In the genomic region with DNA sequence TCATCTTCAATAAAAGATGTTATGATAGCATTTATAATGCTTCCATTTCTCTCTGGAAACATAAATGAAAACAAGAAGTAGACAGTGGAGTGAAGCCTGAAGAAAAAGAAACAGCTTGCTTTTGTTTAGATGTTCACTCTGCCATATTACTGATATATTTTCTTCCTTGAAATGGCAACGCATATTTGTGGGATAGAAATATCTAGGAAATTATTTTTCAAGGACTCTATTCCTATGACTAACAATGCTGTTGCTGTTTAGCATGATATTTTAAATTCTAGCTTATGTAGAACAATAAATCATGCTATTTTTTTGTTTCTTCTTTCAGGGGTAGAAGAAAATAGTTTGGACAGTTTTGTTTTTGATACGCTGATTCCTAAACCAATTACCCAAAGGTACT, we compare ENCODE assay signal across 21 cellular contexts.
DNase-seq lines count a peak whose midpoint lies in the region; TF ChIP-seq lines count a peak whose summit lies in the region.
"Had no signal": no experiment of that assay in that cellular context is flagged by ENCODE, and none has a peak within 500 bp of the region (broad histone marks: within the 10 kb centered on the region; RNA-seq: fewer than 3 reads in every experiment).

No MANE protein-coding gene starts in this region.

- H3K9ac ChIP-seq in GM23248 = no peak overlapping the region

- H3K4me3 ChIP-seq in AG10803 (ENCODE audit: low read length) = no peak overlapping the region
- no peak overlapping the region for H3K4me3 ChIP-seq in GM23248
- H3K4me3 ChIP-seq in fibroblast of villous mesenchyme (ENCODE audit: low read depth, low read length) = no peak overlapping the region
- H3K4me3 ChIP-seq in ovary = no peak overlapping the region
- H3K4me3 ChIP-seq: HAP-1, K562 had no signal

- no peak overlapping the region for H3K27ac Mint-ChIP-seq in activated naive CD4-positive, alpha-beta T cell treated with anti-CD3 and anti-CD28 coated beads for 36 hours
- H3K27ac Mint-ChIP-seq: CD8-positive, alpha-beta T cell had no signal

- peak overlapping the region; percentile 27 for H3K4me2 ChIP-seq in GM23248 (ENCODE audit: unreplicated experiment)

- DNase-seq in AG10803 (ENCODE audit: low read depth) (peak; percentile 69), GM23248 (peak; percentile 37), amniotic epithelial cell (ENCODE audit: low read depth) (peak; percentile 82), fibroblast of villous mesenchyme (ENCODE audit: low read depth) (peak; percentile 30), NCI-H226 (no peak), activated gamma-delta T cell treated with Interleukin-2 at 50 U/mL for 16 hours (no peak), ovary (no peak)
- DNase-seq in activated naive CD4-positive, alpha-beta T cell treated with anti-CD3 and anti-CD28 coated beads for 36 hours = no peak
- DNase-seq: ACHN; BE2C; CD8-positive, alpha-beta T cell; COR-L47; DMS153; DMS79 treated with DMSO at 0.1 percent for 48 hours; GDM1; GOT3; HFFc6 had no signal

- H3K4me3 Mint-ChIP-seq in activated naive CD4-positive, alpha-beta T cell treated with anti-CD3 and anti-CD28 coated beads for 36 hours = no peak overlapping the region
- H3K4me3 Mint-ChIP-seq: CD8-positive, alpha-beta T cell had no signal

- no peaks in the 10 kb centered on the region for H3K79me2 ChIP-seq in GM23248 (ENCODE audit: insufficient read depth)

- peaks cover 4% of the 10 kb centered on the region for H3K9me3 Mint-ChIP-seq in activated naive CD4-positive, alpha-beta T cell treated with anti-CD3 and anti-CD28 coated beads for 36 hours
- H3K9me3 Mint-ChIP-seq: HFFc6 had no signal

- TF ChIP-seq EP300 in ovary (IDR thresholded peaks at IDR 0.05) = no peak

- peaks cover 83% of the 10 kb centered on the region for H3K4me1 ChIP-seq in GM23248 (ENCODE audit: insufficient read depth)
- H3K4me1 ChIP-seq in ovary (ENCODE audit: insufficient read depth) = no peaks in the 10 kb centered on the region
- H3K4me1 ChIP-seq: BE2C, HAP-1 had no signal

- H3K36me3 ChIP-seq in GM23248 (ENCODE audit: low read depth) = peaks cover 35% of the 10 kb centered on the region
- no peaks in the 10 kb centered on the region for H3K36me3 ChIP-seq in ovary
- H3K36me3 ChIP-seq: BE2C, HAP-1 had no signal

- H3K9me2 ChIP-seq in GM23248 (ENCODE audit: insufficient read depth) = no peaks in the 10 kb centered on the region; the same call in 1 of the 2 replicates

- no peak for TF ChIP-seq POLR2A in ovary (IDR thresholded peaks at IDR 0.05)

- WGBS in GM23248 (ENCODE audit: low coverage in 1 of 2, low lambda C conversion rate in 2 of 2, missing lambda C conversion rate in 2 of 2), 2 experiments = 85 to 88% methylated on average over 2 of the region's 2 CpGs
- WGBS in ovary, 3 donors = 36 to 61% (median 41%) methylated on average over 2 of the region's 2 CpGs

- CTCF ChIA-PET in activated naive CD4-positive, alpha-beta T cell treated with anti-CD3 and anti-CD28 coated beads for 36 hours (lab: Charles Lee) = no interaction called here

- in situ Hi-C loops in GM23248 (cut with MboI) = no loop called here

- no peaks in the 10 kb centered on the region for H4K20me1 ChIP-seq in GM23248 (ENCODE audit: insufficient read depth)

- no peaks in the 10 kb centered on the region for H3K27me3 Mint-ChIP-seq in activated naive CD4-positive, alpha-beta T cell treated with anti-CD3 and anti-CD28 coated beads for 36 hours (ENCODE audit: low read depth)

- H3K9me3 ChIP-seq in GM23248 (ENCODE audit: low read depth) = no peaks in the 10 kb centered on the region
- no peaks in the 10 kb centered on the region for H3K9me3 ChIP-seq in ovary
- H3K9me3 ChIP-seq: BE2C, HAP-1 had no signal

- TF ChIP-seq CTCF in AG10803 (conservative IDR thresholded peaks at IDR 0.05; ENCODE audit: low read length) = no peak
- TF ChIP-seq CTCF in fibroblast of villous mesenchyme (IDR thresholded peaks at IDR 0.05; ENCODE audit: insufficient read depth, low read depth, low read length) = no peak
- no peak for TF ChIP-seq CTCF in ovary (IDR thresholded peaks at IDR 0.05)

- H2AFZ ChIP-seq in GM23248 = no peak overlapping the region

- peaks cover 71% of the 10 kb centered on the region for H3F3A ChIP-seq in GM23248 (ENCODE audit: insufficient read depth)

- no peaks in the 10 kb centered on the region for H3K27me3 ChIP-seq in GM23248 (replicated peaks; ENCODE audit: insufficient read depth)
- H3K27me3 ChIP-seq in ovary = no peaks in the 10 kb centered on the region

- intact Hi-C loops in activated naive CD4-positive, alpha-beta T cell treated with anti-CD3 and anti-CD28 coated beads for 36 hours (cut with micrococcal nuclease) = no loop called here
- intact Hi-C loops in ovary (cut with DNase I) = no loop called here

- H3K27ac ChIP-seq in GM23248 = no peak overlapping the region
- H3K27ac ChIP-seq in ovary = no peak overlapping the region
- H3K27ac ChIP-seq: C4-2B, HL-60 had no signal

- no peaks in the 10 kb centered on the region for H3K36me3 Mint-ChIP-seq in activated naive CD4-positive, alpha-beta T cell treated with anti-CD3 and anti-CD28 coated beads for 36 hours (ENCODE audit: low read depth)
- H3K36me3 Mint-ChIP-seq: CD8-positive, alpha-beta T cell had no signal

- no peaks in the 10 kb centered on the region for H3K4me1 Mint-ChIP-seq in activated naive CD4-positive, alpha-beta T cell treated with anti-CD3 and anti-CD28 coated beads for 36 hours (ENCODE audit: low read depth)

Comparison
In these comparisons a context has a peak if more than half of its experiments do, and no peak if none do; other contexts are left out.
1. DNase-seq: peak in AG10803 (single experiment), GM23248 (single experiment), amniotic epithelial cell (single experiment) and fibroblast of villous mesenchyme (single experiment); none in NCI-H226 (single experiment), activated gamma-delta T cell treated with Interleukin-2 at 50 U/mL for 16 hours (single experiment), activated naive CD4-positive, alpha-beta T cell treated with anti-CD3 and anti-CD28 coated beads for 36 hours (single experiment) and ovary (0 of 5).